9 cellular contexts compared by ENCODE assay signal in the genomic region with DNA sequence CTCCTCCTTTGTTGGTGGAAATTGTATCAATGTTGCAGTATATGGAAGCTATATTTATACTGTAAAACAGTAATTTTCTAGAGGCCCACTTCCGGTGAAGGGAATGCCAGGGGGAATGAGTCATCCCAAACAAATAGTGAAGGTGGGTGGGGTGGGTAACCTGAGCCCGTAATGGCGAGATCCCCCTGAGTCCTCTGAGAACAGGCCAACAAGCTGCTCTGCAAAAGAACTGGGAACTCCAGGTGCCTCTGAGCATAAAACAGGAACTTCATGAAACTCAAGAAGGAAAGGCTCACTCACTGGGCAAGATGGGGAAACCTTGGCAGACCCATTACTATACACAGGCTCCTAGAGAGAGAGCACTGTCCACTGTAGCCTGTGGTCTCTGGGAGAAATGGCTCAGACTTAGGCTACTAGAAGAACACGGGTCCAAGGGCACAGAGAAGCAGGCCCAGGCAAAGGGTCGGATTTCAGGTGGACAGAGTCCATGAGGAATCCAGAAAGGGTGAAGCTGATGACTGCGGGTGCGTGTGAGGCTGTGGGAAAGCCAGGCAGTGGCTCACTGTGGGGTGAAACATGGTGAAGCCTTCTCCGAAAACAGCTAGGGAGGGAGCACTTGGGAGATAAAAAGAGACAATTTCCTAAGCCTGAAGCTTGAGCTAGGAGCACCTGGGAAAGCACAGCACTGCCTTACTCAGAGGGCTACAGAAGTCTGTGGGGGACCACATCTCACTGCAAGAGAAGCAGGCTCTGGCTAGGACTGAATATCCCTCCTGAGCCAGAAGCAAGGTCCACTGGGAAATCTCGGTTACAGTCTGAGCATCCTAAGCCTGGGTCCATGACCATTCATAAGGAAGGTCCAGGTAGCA. TPM values are rescaled to one million over a fixed set of nuclear protein-coding genes. Genes with fewer than 3 reads are reported as not detected.
DNase-seq lines count a peak whose midpoint lies in the region; TF ChIP-seq lines count a peak whose summit lies in the region.
"Had no signal": no experiment of that assay in that cellular context is flagged by ENCODE, and none has a peak within 500 bp of the region (broad histone marks: within the 10 kb centered on the region; RNA-seq: fewer than 3 reads in every experiment).

No MANE protein-coding gene starts in this region.

- H3K79me2 ChIP-seq in osteoblast (ENCODE audit: insufficient read depth, low read length) = peaks cover 56% of the 10 kb centered on the region

- H3K4me3 ChIP-seq in osteoblast (ENCODE audit: insufficient read depth, low read length) (no peak overlapping the region), transverse colon (no peak overlapping the region), suprapubic skin (no peak overlapping the region)

- H3K4me2 ChIP-seq in osteoblast (ENCODE audit: insufficient read depth, low read length) = peak overlapping the region; percentile 40
- H3K4me2 ChIP-seq: KMS-11 had no signal

- TF ChIP-seq CTCF in osteoblast (IDR thresholded peaks at IDR 0.05; ENCODE audit: extremely low read depth, low read depth, low read length) = no peak
- TF ChIP-seq CTCF in transverse colon (IDR thresholded peaks at IDR 0.05) = no peak
- no peak for TF ChIP-seq CTCF in suprapubic skin (IDR thresholded peaks at IDR 0.05)

- peaks cover 4% of the 10 kb centered on the region for H4K20me1 ChIP-seq in osteoblast (ENCODE audit: insufficient read depth, low read length)

- H3K27ac ChIP-seq in osteoblast (ENCODE audit: low read depth, low read length) (peak overlapping the region; percentile 62), transverse colon (no peak overlapping the region), suprapubic skin (no peak overlapping the region)
- H3K27ac ChIP-seq: KMS-11 had no signal

- TF ChIP-seq POLR2A in transverse colon (IDR thresholded peaks at IDR 0.05) (no peak), suprapubic skin (IDR thresholded peaks at IDR 0.05) (no peak)

- H3K9me3 ChIP-seq in osteoblast (ENCODE audit: low read depth, low read length) = no peaks in the 10 kb centered on the region
- no peaks in the 10 kb centered on the region for H3K9me3 ChIP-seq in transverse colon
- no peaks in the 10 kb centered on the region for H3K9me3 ChIP-seq in suprapubic skin

- H2AFZ ChIP-seq in osteoblast (ENCODE audit: low read length) = no peak overlapping the region

- 60 to 74% methylated on average over 8 to 9 of the region's 9 CpGs for WGBS in transverse colon (ENCODE audit: low coverage in 1 of 2), 2 donors
- WGBS in suprapubic skin = 65% methylated on average over 9 of the region's 9 CpGs

- DNase-seq in ELR (ENCODE audit: low read depth) (peak; percentile 83), NCI-H2029 (lab: John Stamatoyannopoulos, UW) (peak; percentile 28), brain pericyte (ENCODE audit: low read depth, low spot score) (peak; percentile 53), osteoblast (ENCODE audit: insufficient read length, low spot score, missing footprints) (peak; percentile 88), transverse colon (no peak), hippocampal formation (lab: John Stamatoyannopoulos, UW) (no peak), suprapubic skin (ENCODE audit: low spot score in 2 of 2) (no peak)
- no peak for DNase-seq in activated CD8-positive, alpha-beta memory T cell treated with anti-CD3 and anti-CD28 coated beads, Interleukin-2, amount 50 U/mL, for 48 hours

- peaks cover 53% of the 10 kb centered on the region for H3K36me3 ChIP-seq in osteoblast (ENCODE audit: insufficient read depth, low read length)
- H3K36me3 ChIP-seq in transverse colon = no peaks in the 10 kb centered on the region
- H3K36me3 ChIP-seq in suprapubic skin = peaks cover 15% of the 10 kb centered on the region

- intact Hi-C loops in transverse colon (cut with DNase I; ENCODE audit: low total_unique reads) = no loop called here

- in situ Hi-C loops in transverse colon (cut with MboI; ENCODE audit: low pct_ligation_motif_present in 1 of 4, low pct_unique_long_range_greater_than_20kb in 1 of 4, low sequenced_read_pairs in 3 of 4) = no loop called here

- H3K27me3 ChIP-seq in osteoblast (ENCODE audit: insufficient read depth, low read length) = no peaks in the 10 kb centered on the region
- H3K27me3 ChIP-seq in transverse colon = no peaks in the 10 kb centered on the region
- no peaks in the 10 kb centered on the region for H3K27me3 ChIP-seq in suprapubic skin

- H3K4me1 ChIP-seq in osteoblast (ENCODE audit: insufficient read depth, low read length) (peaks cover 18% of the 10 kb centered on the region), transverse colon (peaks cover 0 to 3% (median 0%) of the 10 kb centered on the region in 4 donors), suprapubic skin (peaks cover 13% of the 10 kb centered on the region)

- TF ChIP-seq EP300 in transverse colon (IDR thresholded peaks at IDR 0.05; ENCODE audit: low read depth) = no peak
- no peak for TF ChIP-seq EP300 in suprapubic skin (IDR thresholded peaks at IDR 0.05)

RNA-seq across cellular contexts. Expression of a gene that starts 19.8 kb away (rescaled TPM):
- total RNA-seq in osteoblast (76.0 and 77.4 TPM in 2 replicates), transverse colon (10 to 100 TPM in 2 of 4 donors, 1 to 10 TPM in 1, under 1 TPM in 1; 0.75 to 41.0 (median 8.3) TPM), suprapubic skin (10 to 100 TPM in 2 of 4 donors, 1 to 10 TPM in 2; 2.4 to 15.0 (median 9.8) TPM)

RNA-seq across cellular contexts. Expression of a gene that starts 58.1 kb away (rescaled TPM):
- total RNA-seq in osteoblast (1.1 and 1.8 TPM in 2 replicates), transverse colon (10 to 100 TPM in 1 of 4 donors, 1 to 10 TPM in 2, not detected in 1; 2.2 to 14.9 (median 8.3) TPM), suprapubic skin (1 to 10 TPM in 3 of 4 donors, under 1 TPM in 1; 0.87 to 2.7 (median 1.2) TPM)

RNA-seq across cellular contexts. Expression of a gene that starts 58.5 kb away (rescaled TPM):
- total RNA-seq in osteoblast = 13.0 and 18.1 TPM in 2 replicates
- total RNA-seq in transverse colon = 1 to 10 TPM in 3 of 4 donors, not detected in 1; 2.2 to 5.2 (median 4.8) TPM
- 10 to 100 TPM in 1 of 4 donors, 1 to 10 TPM in 3; 3.3 to 12.6 (median 3.6) TPM for total RNA-seq in suprapubic skin

Comparison
In these comparisons a context has a peak if more than half of its experiments do, and no peak if none do; other contexts are left out.
1. DNase-seq: peak in ELR (single experiment), NCI-H2029 (single experiment), brain pericyte (single experiment) and osteoblast (single experiment); none in transverse colon (single experiment), activated CD8-positive, alpha-beta memory T cell treated with anti-CD3 and anti-CD28 coated beads, Interleukin-2, amount 50 U/mL, for 48 hours (single experiment), hippocampal formation (0 of 2) and suprapubic skin (0 of 2).